In the genomic region with DNA sequence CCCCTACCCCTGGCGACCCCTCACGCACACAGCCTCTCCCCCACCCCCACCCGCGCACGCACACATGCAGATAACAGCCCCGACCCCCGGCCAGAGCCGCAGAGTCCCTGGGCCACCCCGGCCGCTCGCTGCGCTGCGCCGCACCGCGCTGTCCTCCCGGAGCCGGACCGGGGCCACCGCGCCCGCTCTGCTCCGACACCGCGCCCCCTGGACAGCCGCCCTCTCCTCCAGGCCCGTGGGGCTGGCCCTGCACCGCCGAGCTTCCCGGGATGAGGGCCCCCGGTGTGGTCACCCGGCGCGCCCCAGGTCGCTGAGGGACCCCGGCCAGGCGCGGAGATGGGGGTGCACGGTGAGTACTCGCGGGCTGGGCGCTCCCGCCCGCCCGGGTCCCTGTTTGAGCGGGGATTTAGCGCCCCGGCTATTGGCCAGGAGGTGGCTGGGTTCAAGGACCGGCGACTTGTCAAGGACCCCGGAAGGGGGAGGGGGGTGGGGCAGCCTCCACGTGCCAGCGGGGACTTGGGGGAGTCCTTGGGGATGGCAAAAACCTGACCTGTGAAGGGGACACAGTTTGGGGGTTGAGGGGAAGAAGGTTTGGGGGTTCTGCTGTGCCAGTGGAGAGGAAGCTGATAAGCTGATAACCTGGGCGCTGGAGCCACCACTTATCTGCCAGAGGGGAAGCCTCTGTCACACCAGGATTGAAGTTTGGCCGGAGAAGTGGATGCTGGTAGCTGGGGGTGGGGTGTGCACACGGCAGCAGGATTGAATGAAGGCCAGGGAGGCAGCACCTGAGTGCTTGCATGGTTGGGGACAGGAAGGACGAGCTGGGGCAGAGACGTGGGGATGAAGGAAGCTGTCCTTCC, we compare ENCODE assay signal across 1 cellular context.
TF ChIP-seq lines count a peak whose summit lies in the region.

No MANE protein-coding gene starts in this region.

TF ChIP-seq in HEK293T, 16 proteins besides CTCF, POLR2A, EP300 and RAD21 (continued from another document):
- no peak for TF ChIP-seq NFRKB (IDR thresholded peaks at IDR 0.05)
- TF ChIP-seq L3MBTL2 (conservative IDR thresholded peaks at IDR 0.05): no peak
- TF ChIP-seq FOXA1 (IDR thresholded peaks at IDR 0.05): no peak
- no peak for TF ChIP-seq CTBP1 (IDR thresholded peaks at IDR 0.05; ENCODE audit: borderline replicate concordance)
- no peak for TF ChIP-seq TARDBP (IDR thresholded peaks at IDR 0.05)
- TF ChIP-seq SUZ12 (IDR thresholded peaks at IDR 0.05): no peak
- no peak for TF ChIP-seq LEF1 (IDR thresholded peaks at IDR 0.05; ENCODE audit: borderline replicate concordance)
- no peak for TF ChIP-seq BHLHE40 (IDR thresholded peaks at IDR 0.05; ENCODE audit: borderline replicate concordance)
